In genomic region chr5:94618493-94619328, GRCh38 we compare ENCODE assay signal across 8 cellular contexts. TPM values are rescaled to one million over a fixed set of nuclear protein-coding genes. Genes with fewer than 3 reads are reported as not detected.
DNase-seq lines count a peak whose midpoint lies in the region; ATAC-seq, FAIRE-seq and TF ChIP-seq lines count a peak whose summit lies in the region.

KIAA0825 (minus strand) TSS chr5:94618604; CDS start chr5:94537126, 81,478 bp downstream.
SLF1 (plus strand) TSS chr5:94618669; CDS start chr5:94628811, 10,142 bp downstream.

- peak; percentile 97 for ATAC-seq in GM21447 (IDR thresholded peaks at IDR 0.05; ENCODE audit: unreplicated experiment)
- peak; percentile 98 for ATAC-seq in mucosa of descending colon

- intact Hi-C loops in mucosa of descending colon (cut with DNase I, micrococcal nuclease), result no loop called here

- peak within 1 kb of the TSS; percentile 66; the same call in 1 of the 2 replicates for H2AFZ ChIP-seq in OCI-LY1 (ENCODE audit: low read length)

- no peaks in the 10 kb centered on the region for H3K9me2 ChIP-seq in OCI-LY1 (ENCODE audit: low read depth, low read length)

- DNase-seq in D721Med (ENCODE audit: insufficient read length, low spot score) (peak; percentile 38), activated T-cell treated with anti-CD3 and anti-CD28 coated beads for 24 hours (ENCODE audit: low read depth) (peak; percentile 81), epithelial cell of prostate (ENCODE audit: low read depth, low spot score) (peak; percentile 58), mucosa of descending colon (peak; percentile 92 to 93 (median 92))
- peak; percentile 69 to 71 for DNase-seq in stimulated activated CD8-positive, alpha-beta memory T cell treated with anti-CD3 and anti-CD28 coated beads, Interleukin-4, amount 100 ng/mL, for 1 hour (ENCODE audit: low read depth in 2 of 2, low spot score in 1 of 2)

- peak within 1 kb of the TSS; percentile 95 for H3K4me2 ChIP-seq in OCI-LY1 (ENCODE audit: low read length)

- H3K9ac ChIP-seq in HUES6 (ENCODE audit: low read length), result peak within 1 kb of the TSS; percentile 97
- peak within 1 kb of the TSS; percentile 71 for H3K9ac ChIP-seq in OCI-LY1 (ENCODE audit: low read length)

- H3K79me2 ChIP-seq in OCI-LY1 (ENCODE audit: insufficient read depth, low read length), result peaks cover 48% of the 10 kb centered on the region

- no peak for FAIRE-seq in D721Med (lab: Jason Lieb, UNC)

- no peaks in the 10 kb centered on the region for H4K20me1 ChIP-seq in OCI-LY1 (ENCODE audit: insufficient read depth, low read length)

- no peak for TF ChIP-seq CTCF in D721Med (IDR thresholded peaks at IDR 0.05; ENCODE audit: insufficient read depth, missing control alignments)
- no peak for TF ChIP-seq CTCF in OCI-LY1 (IDR thresholded peaks at IDR 0.05; ENCODE audit: low read length)
- TF ChIP-seq CTCF in mucosa of descending colon (IDR thresholded peaks at IDR 0.05), result no peak

- H3K9me3 ChIP-seq in HUES6 (ENCODE audit: control insufficient read depth, insufficient read depth, low read depth, low read length) (no peaks in the 10 kb centered on the region), OCI-LY1 (ENCODE audit: low read length) (no peaks in the 10 kb centered on the region), mucosa of descending colon (no peaks in the 10 kb centered on the region)

- H3K36me3 ChIP-seq in HUES6 (ENCODE audit: control insufficient read depth, insufficient read depth, low read length) (no peaks in the 10 kb centered on the region), OCI-LY1 (ENCODE audit: insufficient read depth, low read length) (no peaks in the 10 kb centered on the region), mucosa of descending colon (ENCODE audit: low read depth) (no peaks in the 10 kb centered on the region)

- no peaks in the 10 kb centered on the region for H3F3A ChIP-seq in OCI-LY1 (ENCODE audit: insufficient read depth, low read length)

- H3K4me1 ChIP-seq in HUES6 (ENCODE audit: control insufficient read depth, insufficient read depth, low read length) (peaks cover 22% of the 10 kb centered on the region), OCI-LY1 (ENCODE audit: insufficient read depth, low read length, severe bottlenecking) (peaks cover 54% of the 10 kb centered on the region), mucosa of descending colon (ENCODE audit: low read depth) (peaks cover 17% of the 10 kb centered on the region)

- H3K4me3 ChIP-seq in HUES6 (ENCODE audit: low read depth, low read length), result peak within 1 kb of the TSS; percentile 96
- H3K4me3 ChIP-seq in OCI-LY1 (ENCODE audit: low read depth, low read length, poor library complexity, severe bottlenecking), result peak within 1 kb of the TSS; percentile 77
- peak within 1 kb of the TSS; percentile 42 for H3K4me3 ChIP-seq in mucosa of descending colon

- H3K27me3 ChIP-seq in HUES6 (ENCODE audit: control insufficient read depth, insufficient read depth, low read length), result no peaks in the 10 kb centered on the region
- H3K27me3 ChIP-seq in OCI-LY1 (ENCODE audit: insufficient read depth, low read length), result no peaks in the 10 kb centered on the region

- peak within 1 kb of the TSS; percentile 73; the same call in 1 of the 2 replicates for H3K27ac ChIP-seq in HUES6 (ENCODE audit: low read depth, low read length)
- peak within 1 kb of the TSS; percentile 27 for H3K27ac ChIP-seq in OCI-LY1 (ENCODE audit: low read depth, low read length, poor library complexity, severe bottlenecking)
- H3K27ac ChIP-seq in epithelial cell of prostate, result peak within 1 kb of the TSS; percentile 83

RNA-seq across cellular contexts. Expression of gene KIAA0825, which starts in this region (rescaled TPM):
- 1 to 10 TPM; 2.6 to 3.6 (median 3.1) TPM for total RNA-seq in mucosa of descending colon

RNA-seq across cellular contexts. Expression of gene SLF1, which starts in this region (rescaled TPM):
- 1 to 10 TPM; 4.8 to 6.6 (median 6.2) TPM for total RNA-seq in mucosa of descending colon

Comparison
In these comparisons a context has a peak if more than half of its experiments do, and no peak if none do; other contexts are left out.
1. Peak in every context shown above with its lines: DNase-seq, ATAC-seq, H3K4me3 ChIP-seq and H3K27ac ChIP-seq.
2. DNase-seq: peak in every context shown above with its lines; median percentile 92 in mucosa of descending colon; 81 in activated T-cell treated with anti-CD3 and anti-CD28 coated beads for 24 hours; 70 in stimulated activated CD8-positive, alpha-beta memory T cell treated with anti-CD3 and anti-CD28 coated beads, Interleukin-4, amount 100 ng/mL, for 1 hour; 58 in epithelial cell of prostate; 38 in D721Med.
3. H3K27ac ChIP-seq: peak in every context shown above with its lines; median percentile 83 in epithelial cell of prostate; 73 in HUES6; 27 in OCI-LY1.
4. H3K4me3 ChIP-seq: peak in every context shown above with its lines; median percentile 96 in HUES6; 77 in OCI-LY1; 42 in mucosa of descending colon.